ENCODE assay signal across 19 cellular contexts in genomic region chr3:32847520-32847919, GRCh38. TPM values are rescaled to one million over a fixed set of nuclear protein-coding genes. Genes with fewer than 3 reads are reported as not detected.
"Had no signal": no experiment of that assay in that cellular context is flagged by ENCODE, and none has a peak within 500 bp of the region (broad histone marks: within the 10 kb centered on the region; RNA-seq: fewer than 3 reads in every experiment).

No MANE protein-coding gene starts in this region.

- H3K27ac ChIP-seq: dorsolateral prefrontal cortex, esophagus squamous epithelium, heart left ventricle, neutrophil, prostate gland, testis had no signal

- ATAC-seq: activated CD8-positive, alpha-beta memory T cell treated with anti-CD3 and anti-CD28 coated beads, Interleukin-2, amount 10 ng/mL, durations not matched to agents 7 days and 5 days had no signal

- H3K36me3 ChIP-seq: esophagus squamous epithelium, heart left ventricle, neutrophil, prostate gland had no signal

- H3K4me3 ChIP-seq: dorsolateral prefrontal cortex, esophagus squamous epithelium, heart left ventricle, prostate gland, testis had no signal

- H3K4me1 ChIP-seq: prostate gland, testis had no signal

- H3K27me3 ChIP-seq: dorsolateral prefrontal cortex, esophagus squamous epithelium, heart left ventricle, neutrophil, testis had no signal

- FAIRE-seq: endometrium, keratinocyte had no signal

- H3K9me3 ChIP-seq: esophagus squamous epithelium, heart left ventricle, neutrophil, prostate gland, testis had no signal

- DNase-seq: activated CD4-positive, alpha-beta T cell treated with anti-CD3 and anti-CD28 coated beads, Interleukin-2, amount 50 U/mL, for 4 hours; activated CD4-positive, CD25-positive, alpha-beta regulatory T cell treated with anti-CD3 and anti-CD28 coated beads, Interleukin-2, amount 50 U/mL, for 72 hours; activated CD8-positive, alpha-beta memory T cell treated with anti-CD3 and anti-CD28 coated beads, Interleukin-2, amount 10 ng/mL, durations not matched to agents 7 days and 5 days; activated gamma-delta T cell; activated T-cell treated with anti-CD3 and anti-CD28 coated beads, Interleukin-2, amount 50 U/mL, for 48 hours; dorsolateral prefrontal cortex; esophagus squamous epithelium; foreskin melanocyte; stimulated activated CD4-positive, alpha-beta T cell treated with anti-CD3 and anti-CD28 coated beads, Interleukin-4, amount 100 ng/mL, for 24 hours; testis had no signal

RNA-seq across cellular contexts. Expression of gene TRIM71, which starts 29.7 kb away (rescaled TPM):
- total RNA-seq: esophagus squamous epithelium; myocyte; T-helper 2 cell treated with Interferon-gamma antibody and Interleukin-4, amounts not matched to agents 100 ng/mL and 5 ng/mL, for 36 hours had no signal
- polyA plus RNA-seq: heart left ventricle, keratinocyte, liver, urinary bladder had no signal
